ENCODE assay signal across 9 cellular contexts in genomic region chr2:202965810-202966454, GRCh38. TPM values are rescaled to one million over a fixed set of nuclear protein-coding genes. Genes with fewer than 3 reads are reported as not detected.
A peak's percentile ranks its signal among the peaks of the same experiment; 100 is the strongest.
DNase-seq lines count a peak whose midpoint lies in the region; ATAC-seq, FAIRE-seq and TF ChIP-seq lines count a peak whose summit lies in the region.
"Had no signal": no experiment of that assay in that cellular context is flagged by ENCODE, and none has a peak within 500 bp of the region (broad histone marks: within the 10 kb centered on the region; RNA-seq: fewer than 3 reads in every experiment).

No MANE protein-coding gene starts in this region.

- no peak for TF ChIP-seq CTCF in foreskin fibroblast (IDR thresholded peaks at IDR 0.05; ENCODE audit: low read depth, low read length)
- no peak for TF ChIP-seq CTCF in D721Med (IDR thresholded peaks at IDR 0.05; ENCODE audit: insufficient read depth, missing control alignments)

- peaks cover 0 to 11% (median 4%) of the 10 kb centered on the region in 3 donors for H3K36me3 Mint-ChIP-seq in immature natural killer cell

- no peak overlapping the region for H3K4me3 ChIP-seq in foreskin fibroblast (ENCODE audit: low read depth in 1 of 2, low read length in 2 of 2)

- no peaks in the 10 kb centered on the region for H3K27me3 Mint-ChIP-seq in immature natural killer cell (ENCODE audit: low read depth in 3 of 3)
- H3K27me3 Mint-ChIP-seq: CD4-positive, CD25-positive, alpha-beta regulatory T cell had no signal

- H3K4me3 Mint-ChIP-seq in immature natural killer cell: no peak overlapping the region
- H3K4me3 Mint-ChIP-seq: CD4-positive, CD25-positive, alpha-beta regulatory T cell had no signal

- DNase-seq in activated CD4-positive, CD25-positive, alpha-beta regulatory T cell treated with anti-CD3 and anti-CD28 coated beads, Interleukin-2, amount 50 U/mL, for 72 hours: no peak
- DNase-seq in RKO (ENCODE audit: low spot score): peak; percentile 63
- peak; percentile 4 to 34 for DNase-seq in foreskin fibroblast
- DNase-seq in D721Med (ENCODE audit: insufficient read length, low spot score): no peak
- DNase-seq in NCI-H187 (lab: John Stamatoyannopoulos, UW): no peak
- DNase-seq in immature natural killer cell: no peak

- ATAC-seq in activated CD4-positive, CD25-positive, alpha-beta regulatory T cell treated with anti-CD3 and anti-CD28 coated beads, Interleukin-2, amount 50 U/mL, for 24 hours: peak; percentile 98 to 99
- peak; percentile 93 for ATAC-seq in HG02678 (IDR thresholded peaks at IDR 0.05; ENCODE audit: unreplicated experiment)

- peak overlapping the region in 1 of 6 donors; percentile 12 for H3K27ac Mint-ChIP-seq in immature natural killer cell

- no peaks in the 10 kb centered on the region for H3K4me1 Mint-ChIP-seq in immature natural killer cell
- H3K4me1 Mint-ChIP-seq: CD4-positive, CD25-positive, alpha-beta regulatory T cell had no signal

- no peaks in the 10 kb centered on the region for H3K9me3 Mint-ChIP-seq in immature natural killer cell
- H3K9me3 Mint-ChIP-seq: CD4-positive, CD25-positive, alpha-beta regulatory T cell had no signal

- no peak for FAIRE-seq in D721Med (lab: Jason Lieb, UNC)

RNA-seq across cellular contexts. Expression of gene NBEAL1, which starts 48.7 kb away (rescaled TPM):
- 1 to 10 TPM; 2.1 to 6.8 (median 6.4) TPM for polyA plus RNA-seq in immature natural killer cell

RNA-seq across cellular contexts. Expression of gene CARF, which starts 53.9 kb away (rescaled TPM):
- polyA plus RNA-seq in immature natural killer cell: 1 to 10 TPM; 1.5 to 5.4 (median 2.9) TPM

RNA-seq across cellular contexts. Expression of gene WDR12, which starts 54.5 kb away (rescaled TPM):
- polyA plus RNA-seq in immature natural killer cell: 10 to 100 TPM in 2 of 3 donors, 1 to 10 TPM in 1; 5.3 to 21.8 (median 17.8) TPM

Comparison
In these comparisons a context has a peak if more than half of its experiments do, and no peak if none do; other contexts are left out.
1. DNase-seq: peak in RKO (single experiment) and foreskin fibroblast (2 of 2); none in activated CD4-positive, CD25-positive, alpha-beta regulatory T cell treated with anti-CD3 and anti-CD28 coated beads, Interleukin-2, amount 50 U/mL, for 72 hours (single experiment), D721Med (single experiment), NCI-H187 (0 of 2) and immature natural killer cell (0 of 3).